ENCODE assay signal across 16 cellular contexts in genomic region chr4:104848597-104849225, GRCh38.
"Had no signal": no experiment of that assay in that cellular context is flagged by ENCODE, and none has a peak within 500 bp of the region (broad histone marks: within the 10 kb centered on the region; RNA-seq: fewer than 3 reads in every experiment).

No MANE protein-coding gene starts in this region.

- H3K36me3 ChIP-seq: lower lobe of right lung, upper lobe of right lung had no signal

- H3K4me1 ChIP-seq: lower lobe of right lung, parathyroid adenoma, testis, upper lobe of right lung had no signal

- H3K27me3 ChIP-seq: testis, upper lobe of right lung had no signal

- H3K79me2 ChIP-seq: parathyroid adenoma had no signal

- H2AFZ ChIP-seq: parathyroid adenoma had no signal

- H3K4me1 Mint-ChIP-seq: endodermal cell, naive B cell had no signal

- ATAC-seq: activated naive CD4-positive, alpha-beta T cell treated with anti-CD3 and anti-CD28 coated beads, Interleukin-2, amount 50 U/mL, for 72 hours; lower lobe of right lung; upper lobe of right lung had no signal

- H3K9me3 Mint-ChIP-seq: activated naive CD4-positive, alpha-beta T cell treated with anti-CD3 and anti-CD28 coated beads, Interleukin-2, amount 50 U/mL, for 72 hours; endodermal cell; naive B cell; stimulated activated naive CD8-positive, alpha-beta T cell treated with anti-CD3 and anti-CD28 coated beads, Interleukin-15, Interleukin-2, amounts not matched to agents 100 ng/mL and 50 ng/mL, for 24 hours had no signal

- H3K4me3 ChIP-seq: lower lobe of right lung, testis, upper lobe of right lung had no signal

- H3K27ac Mint-ChIP-seq: activated naive CD4-positive, alpha-beta T cell treated with anti-CD3 and anti-CD28 coated beads, Interleukin-2, amount 50 U/mL, for 72 hours; endodermal cell; naive B cell; stimulated activated naive CD8-positive, alpha-beta T cell treated with anti-CD3 and anti-CD28 coated beads, Interleukin-15, Interleukin-2, amounts not matched to agents 100 ng/mL and 50 ng/mL, for 24 hours had no signal

- H3K4me3 Mint-ChIP-seq: endodermal cell; naive B cell; stimulated activated naive CD8-positive, alpha-beta T cell treated with anti-CD3 and anti-CD28 coated beads, Interleukin-15, Interleukin-2, amounts not matched to agents 100 ng/mL and 50 ng/mL, for 24 hours had no signal

- H3K9me3 ChIP-seq: lower lobe of right lung, testis, upper lobe of right lung had no signal

- DNase-seq: activated CD4-positive, alpha-beta T cell treated with anti-CD3 and anti-CD28 coated beads, Interleukin-2, amount 50 U/mL, for 1 hour; activated CD4-positive, CD25-positive, alpha-beta regulatory T cell; activated T-cell treated with anti-CD3 and anti-CD28 coated beads, Interleukin-2, amount 50 U/mL, for 1 hour; amniotic stem cell; endodermal cell; erythroblast; naive B cell; retina; stimulated activated CD4-positive, alpha-beta T cell treated with anti-CD3 and anti-CD28 coated beads, Interleukin-15, amount 100 ng/mL, for 24 hours; stimulated activated CD4-positive, alpha-beta T cell treated with anti-CD3 and anti-CD28 coated beads, Interleukin-4, amount 100 ng/mL, for 24 hours; testis; upper lobe of right lung had no signal

- H3K9ac ChIP-seq: parathyroid adenoma had no signal

- H3K27me3 Mint-ChIP-seq: stimulated activated naive CD8-positive, alpha-beta T cell treated with anti-CD3 and anti-CD28 coated beads, Interleukin-15, Interleukin-2, amounts not matched to agents 100 ng/mL and 50 ng/mL, for 24 hours had no signal

- H3K27ac ChIP-seq: lower lobe of right lung, parathyroid adenoma, testis, upper lobe of right lung had no signal
